In genomic region chr3:52198643-52199608, GRCh38 we compare ENCODE assay signal across 1 cellular context.
TF ChIP-seq lines count a peak whose summit lies in the region.

No MANE protein-coding gene starts in this region.

TF ChIP-seq in SK-N-SH treated with all-trans-retinoic acid at 6 μM for 48 hours, 23 proteins besides CTCF, POLR2A, EP300 and RAD21 (continued from another document):
- no peak for TF ChIP-seq ZC3H10 (CRISPR knock-in tag; IDR thresholded peaks at IDR 0.05)
- no peak for TF ChIP-seq ZNF8 (CRISPR knock-in tag; IDR thresholded peaks at IDR 0.05)
- TF ChIP-seq RARB (CRISPR knock-in tag; IDR thresholded peaks at IDR 0.05) = no peak
- TF ChIP-seq BACH2 (CRISPR knock-in tag; IDR thresholded peaks at IDR 0.05; ENCODE audit: borderline replicate concordance) = no peak
- no peak for TF ChIP-seq ZFP3 (CRISPR knock-in tag; IDR thresholded peaks at IDR 0.05)
- no peak for TF ChIP-seq ZNF70 (CRISPR knock-in tag; IDR thresholded peaks at IDR 0.05)
- TF ChIP-seq, protein P1, sequence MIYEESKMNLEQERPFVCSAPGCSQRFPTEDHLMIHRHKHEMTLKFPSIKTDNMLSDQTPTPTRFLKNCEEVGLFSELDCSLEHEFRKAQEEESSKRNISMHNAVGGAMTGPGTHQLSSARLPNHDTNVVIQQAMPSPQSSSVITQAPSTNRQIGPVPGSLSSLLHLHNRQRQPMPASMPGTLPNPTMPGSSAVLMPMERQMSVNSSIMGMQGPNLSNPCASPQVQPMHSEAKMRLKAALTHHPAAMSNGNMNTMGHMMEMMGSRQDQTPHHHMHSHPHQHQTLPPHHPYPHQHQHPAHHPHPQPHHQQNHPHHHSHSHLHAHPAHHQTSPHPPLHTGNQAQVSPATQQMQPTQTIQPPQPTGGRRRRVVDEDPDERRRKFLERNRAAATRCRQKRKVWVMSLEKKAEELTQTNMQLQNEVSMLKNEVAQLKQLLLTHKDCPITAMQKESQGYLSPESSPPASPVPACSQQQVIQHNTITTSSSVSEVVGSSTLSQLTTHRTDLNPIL (CRISPR knock-in tag; IDR thresholded peaks at IDR 0.05; ENCODE audit: low read depth) = no peak
- TF ChIP-seq TCF4 (CRISPR knock-in tag; IDR thresholded peaks at IDR 0.05; ENCODE audit: borderline replicate concordance) = no peak
- TF ChIP-seq ISL1 (CRISPR knock-in tag; IDR thresholded peaks at IDR 0.05) = no peak
- no peak for TF ChIP-seq PPARA (CRISPR knock-in tag; IDR thresholded peaks at IDR 0.05; ENCODE audit: borderline replicate concordance)
- TF ChIP-seq ESRRG (CRISPR knock-in tag; IDR thresholded peaks at IDR 0.05) = no peak
- TF ChIP-seq OSR1 (CRISPR knock-in tag; IDR thresholded peaks at IDR 0.05) = no peak
